Comparison of ENCODE assay signal across 24 cellular contexts in genomic region chr4:625631-626031, GRCh38. TPM values are rescaled to one million over a fixed set of nuclear protein-coding genes. Genes with fewer than 3 reads are reported as not detected.
A peak's percentile ranks its signal among the peaks of the same experiment; 100 is the strongest.
DNase-seq lines count a peak whose midpoint lies in the region; ATAC-seq and TF ChIP-seq lines count a peak whose summit lies in the region.
"Had no signal": no experiment of that assay in that cellular context is flagged by ENCODE, and none has a peak within 500 bp of the region (broad histone marks: within the 10 kb centered on the region; RNA-seq: fewer than 3 reads in every experiment).

No MANE protein-coding gene starts in this region.

- H3K4me3 ChIP-seq in heart left ventricle (no peak overlapping the region), endodermal cell (ENCODE audit: low read length) (no peak overlapping the region), neuronal stem cell (ENCODE audit: low read length in 2 of 2) (no peak overlapping the region), tibial nerve (no peak overlapping the region)
- H3K4me3 ChIP-seq: A549 had no signal

- no peaks in the 10 kb centered on the region for H3K79me1 ChIP-seq in neuronal stem cell (ENCODE audit: low read depth, low read length)

- H2BK15ac ChIP-seq in neuronal stem cell (ENCODE audit: low read length), result peak overlapping the region; percentile 95

- H2AK5ac ChIP-seq in neuronal stem cell (ENCODE audit: low read depth, low read length), result peak overlapping the region; percentile 95

- no peaks in the 10 kb centered on the region for H3K9me3 Mint-ChIP-seq in endodermal cell

- no peak for TF ChIP-seq EP300 in tibial nerve (IDR thresholded peaks at IDR 0.05)

- H3K9ac ChIP-seq in endodermal cell (ENCODE audit: extremely low read depth, low read length, poor library complexity, severe bottlenecking) (no peak overlapping the region), neuronal stem cell (ENCODE audit: low read depth, low read length, poor library complexity) (no peak overlapping the region)

- no peak overlapping the region for H4K8ac ChIP-seq in neuronal stem cell (ENCODE audit: low read depth, low read length)

- peaks cover 3% of the 10 kb centered on the region for H3K27me3 Mint-ChIP-seq in endodermal cell (ENCODE audit: insufficient read depth)

- H2BK12ac ChIP-seq in neuronal stem cell (ENCODE audit: low read length), result peak overlapping the region; percentile 80

- intact Hi-C loops in left ventricle myocardium superior (cut with micrococcal nuclease) (no loop called here), heart left ventricle (cut with DNase I) (no loop called here)

- H4K91ac ChIP-seq in neuronal stem cell (ENCODE audit: low read depth, low read length, poor library complexity), result peak overlapping the region; percentile 64

- TF ChIP-seq POLR2A in heart left ventricle (IDR thresholded peaks at IDR 0.05), result no peak
- TF ChIP-seq POLR2A in tibial nerve (IDR thresholded peaks at IDR 0.05), result no peak

- H3K9me3 ChIP-seq in heart left ventricle (no peaks in the 10 kb centered on the region), endodermal cell (ENCODE audit: control insufficient read depth, low read length) (no peaks in the 10 kb centered on the region), neuronal stem cell (replicated peaks in 1 of 2; ENCODE audit: control insufficient read depth in 2 of 2, insufficient read depth in 1 of 2, low read depth in 1 of 2, low read length in 2 of 2) (peaks cover 0 to 2% of the 10 kb centered on the region in 2 donors), tibial nerve (peaks cover 0 to 3% (median 0%) of the 10 kb centered on the region in 4 donors)
- H3K9me3 ChIP-seq: A549 had no signal

- H3K27me3 ChIP-seq in heart left ventricle (peaks cover 0 to 25% (median 0%) of the 10 kb centered on the region in 9 donors), endodermal cell (ENCODE audit: control insufficient read depth, insufficient read depth, low read length, poor library complexity, severe bottlenecking) (peaks cover 5% of the 10 kb centered on the region), neuronal stem cell (ENCODE audit: control insufficient read depth in 3 of 3, insufficient read depth in 3 of 3, low read depth in 1 of 3, low read length in 3 of 3) (peaks cover 0 to 12% (median 3%) of the 10 kb centered on the region in 3 experiments), tibial nerve (no peaks in the 10 kb centered on the region)

- H2BK5ac ChIP-seq in neuronal stem cell (ENCODE audit: low read length), result peak overlapping the region; percentile 62

- DNase-seq in left ventricle myocardium superior (peak; percentile 22), heart left ventricle (no peak), endodermal cell (peak; percentile 42), neuronal stem cell (ENCODE audit: low spot score) (no peak), tibial nerve (ENCODE audit: low spot score in 2 of 2) (no peak), NCI-H2081 treated with DMSO at 0.1 percent for 48 hours (lab: John Stamatoyannopoulos, UW) (no peak), T-helper 2 cell (no peak)
- DNase-seq: DMS 273 treated with DMSO at 0.1 percent for 48 hours; GF-D8; HFFc6; Karpas-422; MM.1S; NCI-H1105; NCI-H1694 treated with DMSO at 0.1 percent for 48 hours; NCI-H226; NCI-H526 treated with DMSO at 0.1 percent for 48 hours; NK-92 treated with Interleukin-12 subunit alpha and Interleukin-12 subunit beta, amount 100 ng/mL, for 24 hours; OCI-M1 had no signal

- no peaks in the 10 kb centered on the region for H3K36me3 ChIP-seq in heart left ventricle
- H3K36me3 ChIP-seq in endodermal cell (ENCODE audit: control insufficient read depth, insufficient read depth, low read length), result no peaks in the 10 kb centered on the region
- no peaks in the 10 kb centered on the region for H3K36me3 ChIP-seq in neuronal stem cell (replicated peaks in 1 of 2; ENCODE audit: control insufficient read depth in 2 of 2, insufficient read depth in 2 of 2, low read length in 2 of 2)
- no peaks in the 10 kb centered on the region for H3K36me3 ChIP-seq in tibial nerve

- peak overlapping the region; percentile 79 for H2AFZ ChIP-seq in neuronal stem cell (ENCODE audit: low read length)

- no peak overlapping the region for H3K4me3 Mint-ChIP-seq in endodermal cell
- H3K4me3 Mint-ChIP-seq: HFFc6 had no signal

- H3K36me3 Mint-ChIP-seq in endodermal cell (ENCODE audit: low read depth), result no peaks in the 10 kb centered on the region

- WGBS in heart left ventricle, 4 donors, result 90 to 93% (median 91%) methylated on average over 21 to 30 of the region's 30 CpGs
- 94 to 96% methylated on average over 23 to 30 of the region's 30 CpGs for WGBS in endodermal cell (ENCODE audit: insufficient coverage in 1 of 2, insufficient read length in 1 of 2), 2 experiments
- no CpG with 5 or more reads among the region's 30 CpGs for WGBS in neuronal stem cell (ENCODE audit: extremely low coverage in 2 of 2, insufficient read length in 2 of 2, insufficient replicate concordance in 1 of 2), 2 donors
- 87 to 91% methylated on average over 19 to 29 of the region's 30 CpGs for WGBS in tibial nerve, 2 donors

- no peak overlapping the region for H3K4ac ChIP-seq in neuronal stem cell (ENCODE audit: low read length)

- no peak overlapping the region for H3K27ac ChIP-seq in heart left ventricle
- H3K27ac ChIP-seq in endodermal cell (ENCODE audit: low read depth, low read length), result peak overlapping the region; percentile 7
- no peak overlapping the region for H3K27ac ChIP-seq in neuronal stem cell (replicated peaks; ENCODE audit: low read length)
- no peak overlapping the region for H3K27ac ChIP-seq in tibial nerve
- H3K27ac ChIP-seq: A549, C4-2B had no signal

- no peak overlapping the region for H3K4me2 ChIP-seq in neuronal stem cell (ENCODE audit: insufficient read depth, low read length, poor library complexity, severe bottlenecking)
- H3K4me2 ChIP-seq: A549 had no signal

- peak overlapping the region; percentile 20 for H3K18ac ChIP-seq in neuronal stem cell (ENCODE audit: low read length)

- H3K23ac ChIP-seq in neuronal stem cell (ENCODE audit: low read depth, low read length, poor library complexity), result peak overlapping the region; percentile 61

- H3K14ac ChIP-seq in neuronal stem cell (ENCODE audit: low read length), result peak overlapping the region; percentile 67

- peak overlapping the region; percentile 56 for H2BK120ac ChIP-seq in neuronal stem cell (ENCODE audit: low read depth, low read length)

- ATAC-seq in left ventricle myocardium superior (no peak), heart left ventricle (no peak)
- ATAC-seq: A549 had no signal

- H3K4me1 Mint-ChIP-seq in endodermal cell, result no peaks in the 10 kb centered on the region

- H3K27ac Mint-ChIP-seq in endodermal cell, result no peak overlapping the region
- H3K27ac Mint-ChIP-seq: HFFc6 had no signal

- no peak for TF ChIP-seq CTCF in heart left ventricle (IDR thresholded peaks at IDR 0.05)
- no peak for TF ChIP-seq CTCF in endodermal cell (conservative IDR thresholded peaks at IDR 0.05)
- TF ChIP-seq CTCF in tibial nerve (IDR thresholded peaks at IDR 0.05), result no peak

- no peaks in the 10 kb centered on the region for H3K4me1 ChIP-seq in heart left ventricle
- peaks cover 3% of the 10 kb centered on the region for H3K4me1 ChIP-seq in endodermal cell (ENCODE audit: control insufficient read depth, insufficient read depth, low read length)
- peaks cover 3 to 16% of the 10 kb centered on the region in 2 donors for H3K4me1 ChIP-seq in neuronal stem cell (ENCODE audit: control insufficient read depth in 2 of 2, insufficient read depth in 1 of 2, low read depth in 1 of 2, low read length in 2 of 2)
- no peaks in the 10 kb centered on the region for H3K4me1 ChIP-seq in tibial nerve
- H3K4me1 ChIP-seq: A549 had no signal

RNA-seq across cellular contexts. Expression of gene PDE6B, which starts 0.3 kb away (rescaled TPM):
- 2.1 TPM for total RNA-seq in left ventricle myocardium superior
- total RNA-seq in heart left ventricle, result 1 to 10 TPM in 8 of 9 donors, under 1 TPM in 1; 0.98 to 8.4 (median 3.6) TPM
- 1 to 10 TPM in 1 of 2 donors, under 1 TPM in 1; 0.61 to 1.9 TPM for polyA plus RNA-seq in heart left ventricle
- 10 to 100 TPM; 12.4 to 14.6 TPM for total RNA-seq in endodermal cell
- polyA plus RNA-seq in endodermal cell (2013, experiment 1 of 2), result 5.0 TPM
- 2.4 TPM for polyA plus RNA-seq in endodermal cell (2013, experiment 2 of 2)
- 9.5 TPM for polyA plus RNA-seq in neuronal stem cell (2013, experiment 1 of 2)
- polyA plus RNA-seq in neuronal stem cell (2013, experiment 2 of 2), result 9.3 TPM
- 1 to 10 TPM in 1 of 4 donors, under 1 TPM in 1, not detected in 2; 0.98 to 1.3 TPM for total RNA-seq in tibial nerve
- total RNA-seq: H4, HFFc6, RPMI7951 had no signal
- polyA plus RNA-seq: A549 had no signal

RNA-seq across cellular contexts. Expression of gene ATP5ME, which starts 48.4 kb away (rescaled TPM):
- 1,128 TPM for total RNA-seq in left ventricle myocardium superior
- total RNA-seq in heart left ventricle, result 100 to 1,000 TPM; 210 to 906 (median 800) TPM
- polyA plus RNA-seq in heart left ventricle, result 1,000 to 10,000 TPM in 1 of 2 donors, 100 to 1,000 TPM in 1; 552 to 2,413 TPM
- total RNA-seq in endodermal cell, result 100 to 1,000 TPM; 407 to 456 TPM
- polyA plus RNA-seq in endodermal cell (2013, experiment 1 of 2), result 299 TPM
- 303 TPM for polyA plus RNA-seq in endodermal cell (2013, experiment 2 of 2)
- 966 TPM for polyA plus RNA-seq in neuronal stem cell (2013, experiment 1 of 2)
- 911 TPM for polyA plus RNA-seq in neuronal stem cell (2013, experiment 2 of 2)
- total RNA-seq in tibial nerve, result 100 to 1,000 TPM in 3 of 4 donors, 10 to 100 TPM in 1; 50.0 to 219 (median 139) TPM

RNA-seq across cellular contexts. Expression of gene MYL5, which starts 48.7 kb away (rescaled TPM):
- 2.7 TPM for total RNA-seq in left ventricle myocardium superior
- 10 to 100 TPM in 2 of 9 donors, 1 to 10 TPM in 7; 1.4 to 12.9 (median 5.6) TPM for total RNA-seq in heart left ventricle
- polyA plus RNA-seq in heart left ventricle, result 1 to 10 TPM; 2.0 to 4.4 TPM
- total RNA-seq in endodermal cell, result 10 to 100 TPM; 20.0 to 23.4 TPM
- 8.7 TPM for polyA plus RNA-seq in endodermal cell (2013, experiment 1 of 2)
- 6.1 TPM for polyA plus RNA-seq in endodermal cell (2013, experiment 2 of 2)
- polyA plus RNA-seq in neuronal stem cell (2013, experiment 1 of 2), result 4.1 TPM
- 3.9 TPM for polyA plus RNA-seq in neuronal stem cell (2013, experiment 2 of 2)
- 10 to 100 TPM in 3 of 4 donors, 1 to 10 TPM in 1; 5.2 to 32.8 (median 12.9) TPM for total RNA-seq in tibial nerve

RNA-seq across cellular contexts. Expression of gene TMEM271, which starts 49.5 kb away (rescaled TPM):
- total RNA-seq in left ventricle myocardium superior (not detected), heart left ventricle (not detected), endodermal cell (not detected), tibial nerve (not detected)
- polyA plus RNA-seq in heart left ventricle, result not detected
- polyA plus RNA-seq in endodermal cell (2013, experiment 1 of 2), result not detected
- not detected for polyA plus RNA-seq in endodermal cell (2013, experiment 2 of 2)
- polyA plus RNA-seq in neuronal stem cell (2013, experiment 1 of 2), result not detected
- not detected for polyA plus RNA-seq in neuronal stem cell (2013, experiment 2 of 2)
- total RNA-seq: Daoy, HepG2, HFFc6, RPMI7951 had no signal
- polyA plus RNA-seq: A549, HepG2 had no signal

Comparison
In these comparisons a context has a peak if more than half of its experiments do, and no peak if none do; other contexts are left out.
1. DNase-seq: peak in left ventricle myocardium superior (single experiment) and endodermal cell (single experiment); none in heart left ventricle (0 of 5), neuronal stem cell (single experiment), tibial nerve (0 of 2), NCI-H2081 treated with DMSO at 0.1 percent for 48 hours (single experiment) and T-helper 2 cell (0 of 5).